ENCODE assay signal across 10 cellular contexts in the genomic region with DNA sequence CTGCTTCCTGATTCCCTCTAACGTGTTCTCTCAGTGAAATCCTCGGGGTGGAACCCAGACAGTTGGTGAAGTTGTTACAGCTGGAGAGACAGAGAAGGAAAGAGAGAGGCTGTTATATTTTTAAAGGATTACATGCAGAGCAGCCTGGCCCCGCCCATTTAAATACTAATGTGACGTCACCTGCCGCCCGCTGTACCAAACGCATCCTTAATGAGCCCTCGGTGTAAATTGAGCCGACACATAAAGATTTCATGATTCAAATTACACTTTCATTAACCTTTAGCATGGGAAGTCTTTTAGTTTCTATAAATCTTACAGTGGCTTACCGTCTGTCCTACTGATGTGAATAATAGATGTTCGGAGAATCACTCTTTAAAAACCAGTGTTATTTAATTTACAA.
DNase-seq lines count a peak whose midpoint lies in the region; ATAC-seq and TF ChIP-seq lines count a peak whose summit lies in the region.
"Had no signal": no experiment of that assay in that cellular context is flagged by ENCODE, and none has a peak within 500 bp of the region (broad histone marks: within the 10 kb centered on the region; RNA-seq: fewer than 3 reads in every experiment).

No MANE protein-coding gene starts in this region.

- H3K4me3 ChIP-seq in ACC112 (ENCODE audit: low read depth, low read length) (peak overlapping the region; percentile 28; the same call in 1 of the 2 replicates), right cardiac atrium (ENCODE audit: low read length) (peak overlapping the region; percentile 19), esophagus squamous epithelium (no peak overlapping the region)

- H3K36me3 ChIP-seq in ACC112 (ENCODE audit: insufficient read depth, low read length) (no peaks in the 10 kb centered on the region), esophagus squamous epithelium (no peaks in the 10 kb centered on the region)

- peak; percentile 12 for DNase-seq in HCEC 1CT
- peak; percentile 86 for DNase-seq in NCI-H748 (lab: John Stamatoyannopoulos, UW; ENCODE audit: unreplicated experiment)
- DNase-seq in right cardiac atrium, result peak in 2 of 3 donors; percentile 23 to 67
- no peak for DNase-seq in esophagus squamous epithelium (lab: John Stamatoyannopoulos, UW)
- DNase-seq in RWPE1 (ENCODE audit: low spot score), result no peak
- no peak for DNase-seq in occipital lobe (lab: John Stamatoyannopoulos, UW)
- no peak for DNase-seq in activated CD4-positive, alpha-beta T cell treated with anti-CD3 and anti-CD28 coated beads, Interleukin-2, amount 50 U/mL, for 48 hours
- DNase-seq: activated naive CD8-positive, alpha-beta T cell treated with anti-CD3 and anti-CD28 coated beads, Interleukin-2, amount 10 ng/mL, durations not matched to agents 7 days and 5 days; NCI-H187 treated with DMSO at 0.1 percent for 48 hours had no signal

- no peaks in the 10 kb centered on the region for H3K79me2 ChIP-seq in ACC112 (ENCODE audit: control insufficient read depth, insufficient read depth, low read length, unreplicated experiment)

- peak; percentile 37 to 59 for ATAC-seq in right cardiac atrium

- H3K27me3 ChIP-seq in ACC112 (ENCODE audit: insufficient read depth, low read length) (peaks cover 27% of the 10 kb centered on the region; the same call in 1 of the 2 replicates), right cardiac atrium (ENCODE audit: control insufficient read depth, insufficient read depth) (no peaks in the 10 kb centered on the region), esophagus squamous epithelium (no peaks in the 10 kb centered on the region)

- 22% methylated on average over 11 of the region's 11 CpGs for WGBS in right cardiac atrium
- WGBS in esophagus squamous epithelium, 2 donors, result 20 to 22% methylated on average over 11 of the region's 11 CpGs

- H3K4me1 ChIP-seq in ACC112 (ENCODE audit: control insufficient read depth, insufficient read depth, low read length, unreplicated experiment), result peaks cover 3% of the 10 kb centered on the region
- H3K4me1 ChIP-seq in right cardiac atrium (ENCODE audit: control insufficient read depth, insufficient read depth, low read length), result no peaks in the 10 kb centered on the region
- peaks cover 0 to 14% (median 0%) of the 10 kb centered on the region in 3 donors for H3K4me1 ChIP-seq in esophagus squamous epithelium

- intact Hi-C loops in right cardiac atrium (cut with DNase I), result no loop called here
- intact Hi-C loops in esophagus squamous epithelium (cut with DNase I), result no loop called here

- TF ChIP-seq POLR2A in esophagus squamous epithelium (IDR thresholded peaks at IDR 0.05), result no peak

- H3K9me3 ChIP-seq in right cardiac atrium (ENCODE audit: control insufficient read depth, low read length), result no peaks in the 10 kb centered on the region
- peaks cover 0 to 13% (median 0%) of the 10 kb centered on the region in 3 donors for H3K9me3 ChIP-seq in esophagus squamous epithelium

- no peak overlapping the region for H2AFZ ChIP-seq in ACC112 (ENCODE audit: low read length, unreplicated experiment)

- CTCF ChIA-PET in RWPE1 (lab: Yijun Ruan, JAX), result interaction anchor here (0.5 to 0.6 kb wide), 2 partner anchors 253 to 298 kb away, joined by 3 to 4 read pairs; no protein-coding TSS in a partner anchor

- H3K27ac ChIP-seq in ACC112 (ENCODE audit: low read depth, low read length) (no peak overlapping the region), right cardiac atrium (ENCODE audit: low read length) (no peak overlapping the region), esophagus squamous epithelium (no peak overlapping the region), RWPE1 (no peak overlapping the region)

- no peak for TF ChIP-seq CTCF in esophagus squamous epithelium (IDR thresholded peaks at IDR 0.05)
- TF ChIP-seq CTCF in RWPE1 (conservative IDR thresholded peaks at IDR 0.05; ENCODE audit: low read depth), result no peak

- POLR2A ChIA-PET in RWPE1 (lab: Yijun Ruan, JAX; ENCODE audit: low non-redundant PET), result no interaction called here

Comparison
In these comparisons a context has a peak if more than half of its experiments do, and no peak if none do; other contexts are left out.
1. H3K4me3 ChIP-seq: peak in ACC112 (single experiment) and right cardiac atrium (single experiment); none in esophagus squamous epithelium (0 of 4).
2. DNase-seq: peak in HCEC 1CT (single experiment), NCI-H748 (single experiment) and right cardiac atrium (2 of 3); none in esophagus squamous epithelium (single experiment), RWPE1 (single experiment), occipital lobe (single experiment) and activated CD4-positive, alpha-beta T cell treated with anti-CD3 and anti-CD28 coated beads, Interleukin-2, amount 50 U/mL, for 48 hours (0 of 2).